10 cellular contexts compared by ENCODE assay signal in genomic region chr10:127195571-127196226, GRCh38. TPM values are rescaled to one million over a fixed set of nuclear protein-coding genes. Genes with fewer than 3 reads are reported as not detected.
DNase-seq lines count a peak whose midpoint lies in the region; ATAC-seq and TF ChIP-seq lines count a peak whose summit lies in the region.
"Had no signal": no experiment of that assay in that cellular context is flagged by ENCODE, and none has a peak within 500 bp of the region (broad histone marks: within the 10 kb centered on the region; RNA-seq: fewer than 3 reads in every experiment).

No MANE protein-coding gene starts in this region.

- peak; percentile 73 for ATAC-seq in Panc1
- ATAC-seq in GM19328 (IDR thresholded peaks at IDR 0.05; ENCODE audit: unreplicated experiment), result no peak
- ATAC-seq: CD8-positive, alpha-beta T cell had no signal

- in situ Hi-C loops in Panc1 (cut with HindIII; ENCODE audit: low pct_unique_long_range_greater_than_20kb, low sequenced_read_pairs), result no loop called here

- POLR2A ChIA-PET in Panc1 (lab: Charles Lee), result no interaction called here

- peak overlapping the region; percentile 44 for H2AFZ ChIP-seq in ACC112 (ENCODE audit: low read length, unreplicated experiment)
- no peak overlapping the region for H2AFZ ChIP-seq in neural cell (ENCODE audit: low read depth, low read length)

- H3K4me1 ChIP-seq in ACC112 (ENCODE audit: control insufficient read depth, insufficient read depth, low read length, unreplicated experiment) (no peaks in the 10 kb centered on the region), Panc1 (ENCODE audit: control insufficient read depth, insufficient read depth, low read length) (peaks cover 10% of the 10 kb centered on the region; the same call in 1 of the 2 replicates)

- H3F3A ChIP-seq in neural cell (ENCODE audit: insufficient read depth, low read length, poor library complexity, severe bottlenecking), result no peaks in the 10 kb centered on the region

- intact Hi-C loops in Panc1 (cut with micrococcal nuclease; ENCODE audit: unreplicated experiment), result no loop called here

- no peak overlapping the region for H3K27ac ChIP-seq in ACC112 (ENCODE audit: low read depth, low read length)
- H3K27ac ChIP-seq in Panc1 (ENCODE audit: low read length), result no peak overlapping the region
- H3K27ac ChIP-seq in neural cell (ENCODE audit: low read length), result no peak overlapping the region

- H3K79me2 ChIP-seq in ACC112 (ENCODE audit: control insufficient read depth, insufficient read depth, low read length, unreplicated experiment) (no peaks in the 10 kb centered on the region), neural cell (replicated peaks; ENCODE audit: insufficient read depth, low read length) (no peaks in the 10 kb centered on the region)

- no peaks in the 10 kb centered on the region for H3K9me3 ChIP-seq in Panc1 (ENCODE audit: control insufficient read depth, insufficient read depth, low read depth, low read length)
- no peaks in the 10 kb centered on the region for H3K9me3 ChIP-seq in neural cell (ENCODE audit: low read length)

- H3K27me3 ChIP-seq in ACC112 (ENCODE audit: insufficient read depth, low read length) (peaks cover 5% of the 10 kb centered on the region; the same call in 1 of the 2 replicates), Panc1 (ENCODE audit: control insufficient read depth, insufficient read depth, low read length) (peaks cover 13% of the 10 kb centered on the region), neural cell (ENCODE audit: insufficient read depth, low read depth, low read length) (peaks cover 44% of the 10 kb centered on the region)

- H3K36me3 ChIP-seq in ACC112 (ENCODE audit: insufficient read depth, low read length) (no peaks in the 10 kb centered on the region), Panc1 (ENCODE audit: control insufficient read depth, insufficient read depth, low read length) (no peaks in the 10 kb centered on the region), neural cell (ENCODE audit: insufficient read depth, low read length) (no peaks in the 10 kb centered on the region)

- no peak for DNase-seq in Panc1 (ENCODE audit: low read depth, low spot score)
- DNase-seq in foreskin fibroblast, result peak in 1 of 2 donors; percentile 61
- no peak for DNase-seq in COR-L47 (lab: John Stamatoyannopoulos, UW)
- no peak for DNase-seq in NK-92 (lab: John Stamatoyannopoulos, UW; ENCODE audit: unreplicated experiment)
- no peak for DNase-seq in NCI-H1105 (lab: John Stamatoyannopoulos, UW)
- DNase-seq: CD8-positive, alpha-beta T cell had no signal

- TF ChIP-seq EP300 in neural cell (conservative IDR thresholded peaks at IDR 0.05; ENCODE audit: poor library complexity, severe bottlenecking), result no peak

- no peaks in the 10 kb centered on the region for H4K20me1 ChIP-seq in neural cell (ENCODE audit: insufficient read depth)

- BruUV-seq in Panc1 (replicated peaks; lab: Mats Ljungman, UMichigan), result no TSS peak

- CTCF ChIA-PET in Panc1 (lab: Charles Lee), result no interaction called here

- H3K4me3 ChIP-seq in ACC112 (ENCODE audit: low read depth, low read length), result peak overlapping the region; percentile 85
- peak overlapping the region; percentile 43 to 46 for H3K4me3 ChIP-seq in Panc1 (ENCODE audit: low read depth in 2 of 2, low read length in 2 of 2)
- peak overlapping the region; percentile 38 to 45 for H3K4me3 ChIP-seq in foreskin fibroblast (ENCODE audit: low read depth in 1 of 2, low read length in 2 of 2)
- H3K4me3 ChIP-seq in neural cell (ENCODE audit: low read length), result peak overlapping the region; percentile 86

- TF ChIP-seq RAD21 in neural cell (conservative IDR thresholded peaks at IDR 0.05), result peak; percentile 18

- H3K9me2 ChIP-seq in neural cell (ENCODE audit: insufficient read depth, low read length), result no peaks in the 10 kb centered on the region

- H3K4me2 ChIP-seq in neural cell (ENCODE audit: low read length), result peak overlapping the region; percentile 50

- H3K9ac ChIP-seq in neural cell (ENCODE audit: low read length), result peak overlapping the region; percentile 64

- TF ChIP-seq CTCF in Panc1 (IDR thresholded peaks at IDR 0.05) (no peak), foreskin fibroblast (IDR thresholded peaks at IDR 0.05; ENCODE audit: low read depth, low read length) (no peak), neural cell (IDR thresholded peaks at IDR 0.05; ENCODE audit: poor library complexity, severe bottlenecking) (no peak)

TF ChIP-seq in neural cell, 6 proteins besides CTCF, POLR2A, EP300 and RAD21:
- TF ChIP-seq MXI1 (conservative IDR thresholded peaks at IDR 0.05; ENCODE audit: poor library complexity, severe bottlenecking) (peak; percentile 36), EZH2 (IDR thresholded peaks at IDR 0.05; ENCODE audit: borderline replicate concordance, insufficient read depth, low read length, poor library complexity, severe bottlenecking) (no peak)

RNA-seq across cellular contexts. Expression of gene INSYN2A, which starts 0.7 kb away (rescaled TPM):
- not detected for total RNA-seq in Panc1 (2021; ENCODE audit: unreplicated experiment)
- not detected for polyA plus RNA-seq in Panc1 (2012; ENCODE audit: insufficient read length)
- 3.7 and 4.2 TPM in 2 replicates for polyA plus RNA-seq in neural cell
- polyA minus RNA-seq in neural cell, result 8.3 and 8.7 TPM in 2 replicates
- total RNA-seq: CD8-positive, alpha-beta T cell; progenitor cell of endocrine pancreas had no signal
